In the genomic region with DNA sequence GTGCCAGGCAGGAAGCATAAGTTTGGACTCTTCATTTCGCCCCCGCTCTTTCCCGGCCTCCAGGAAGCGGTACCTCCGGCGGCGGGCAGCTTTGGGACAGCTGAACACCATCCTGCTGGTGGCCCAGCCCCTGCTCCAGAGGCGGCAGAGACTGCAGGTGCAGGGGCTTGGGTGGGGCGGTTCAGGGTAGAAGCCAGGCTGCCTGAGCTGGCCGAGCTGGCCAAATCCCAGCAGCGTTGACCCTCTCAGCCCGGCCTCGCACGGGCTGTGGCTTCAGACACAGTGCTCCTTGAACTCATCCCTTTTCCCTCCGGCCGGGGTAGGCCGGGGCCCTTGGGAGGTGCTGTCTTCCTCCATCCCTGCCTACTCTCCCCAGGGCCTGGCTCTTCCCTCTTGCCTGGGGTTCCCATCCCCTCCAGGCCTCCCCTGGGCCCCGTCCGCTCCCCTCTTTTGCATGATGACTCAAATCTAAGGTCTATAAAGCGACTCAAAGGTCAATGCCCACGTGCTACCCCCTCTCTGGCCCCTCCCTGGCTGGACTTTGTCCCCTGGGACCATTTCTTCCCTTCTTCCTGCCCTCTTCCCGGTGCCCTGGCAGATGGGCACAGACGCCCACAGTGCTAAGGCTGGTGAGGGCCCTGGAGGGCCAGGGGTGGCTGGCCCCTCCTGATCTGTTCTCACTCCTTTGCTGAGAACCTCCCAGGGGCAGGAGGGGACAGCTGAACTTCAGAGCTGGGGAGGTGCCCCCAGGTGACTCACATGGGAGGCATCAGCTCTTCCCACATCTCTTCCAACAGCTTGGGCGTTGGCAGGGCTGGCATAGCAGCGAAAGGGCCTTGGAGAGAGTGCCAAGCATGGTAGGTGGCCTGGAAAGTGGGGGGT, we compare ENCODE assay signal across 16 cellular contexts. TPM values are rescaled to one million over a fixed set of nuclear protein-coding genes. Genes with fewer than 3 reads are reported as not detected.
DNase-seq lines count a peak whose midpoint lies in the region; ATAC-seq and TF ChIP-seq lines count a peak whose summit lies in the region.
"Had no signal": no experiment of that assay in that cellular context is flagged by ENCODE, and none has a peak within 500 bp of the region (broad histone marks: within the 10 kb centered on the region; RNA-seq: fewer than 3 reads in every experiment).

No MANE protein-coding gene starts in this region.

- no peak overlapping the region for H3K4me3 Mint-ChIP-seq in CD14-positive monocyte
- H3K4me3 Mint-ChIP-seq: immature natural killer cell, neural crest cell, T-cell had no signal

- peaks cover 30 to 59% of the 10 kb centered on the region in 2 donors for H3K36me3 Mint-ChIP-seq in CD14-positive monocyte
- H3K36me3 Mint-ChIP-seq: immature natural killer cell, T-cell had no signal

- no peaks in the 10 kb centered on the region for H3K9me3 Mint-ChIP-seq in CD14-positive monocyte
- H3K9me3 Mint-ChIP-seq: immature natural killer cell, neural crest cell, T-cell had no signal

- H3K4me1 Mint-ChIP-seq in CD14-positive monocyte: no peaks in the 10 kb centered on the region
- H3K4me1 Mint-ChIP-seq: immature natural killer cell, neural crest cell, T-cell had no signal

- TF ChIP-seq CTCF in CD14-positive monocyte (IDR thresholded peaks at IDR 0.05) (no peak), epithelial cell of esophagus (IDR thresholded peaks at IDR 0.05; ENCODE audit: insufficient read depth, low read depth, low read length, missing control alignments) (no peak)

- ATAC-seq in GM21529 (IDR thresholded peaks at IDR 0.05; ENCODE audit: unreplicated experiment): no peak
- ATAC-seq in GM18907 (IDR thresholded peaks at IDR 0.05; ENCODE audit: unreplicated experiment): no peak
- ATAC-seq: T-cell had no signal

- H3K27ac Mint-ChIP-seq in CD14-positive monocyte: peak overlapping the region in 3 of 7 donors; percentile 7 to 73 (median 54)
- H3K27ac Mint-ChIP-seq: immature natural killer cell, T-cell had no signal

- peak; percentile 45 for DNase-seq in CD14-positive monocyte (ENCODE audit: low spot score)
- peak; percentile 89 for DNase-seq in LoVo (ENCODE audit: low spot score)
- DNase-seq in epithelial cell of esophagus (ENCODE audit: low read depth): peak; percentile 19
- peak; percentile 44 for DNase-seq in myocyte (ENCODE audit: low read depth)
- no peak for DNase-seq in AML-193 (lab: John Stamatoyannopoulos, UW)
- no peak for DNase-seq in foreskin melanocyte
- DNase-seq: dorsolateral prefrontal cortex, head of caudate nucleus, immature natural killer cell, NCI-H1092, retina, T-cell had no signal

- no peak overlapping the region for H3K4me3 ChIP-seq in epithelial cell of esophagus (ENCODE audit: low read length)
- H3K4me3 ChIP-seq: dorsolateral prefrontal cortex had no signal

- intact Hi-C loops in CD14-positive monocyte (cut with micrococcal nuclease): no loop called here

- H3K27me3 Mint-ChIP-seq in CD14-positive monocyte (ENCODE audit: low read depth in 3 of 3): peaks cover 0 to 2% (median 0%) of the 10 kb centered on the region in 3 donors
- H3K27me3 Mint-ChIP-seq: T-cell had no signal

RNA-seq across cellular contexts. Expression of gene MYO15B, which starts 22.7 kb away (rescaled TPM):
- polyA plus RNA-seq in CD14-positive monocyte: under 1 TPM; 0.17 to 0.62 TPM
- total RNA-seq in myocyte: 0.11 and 0.26 TPM in 2 replicates
- 1.6 TPM for polyA plus RNA-seq in myocyte (2012)
- total RNA-seq: RPMI7951 had no signal

RNA-seq across cellular contexts. Expression of gene SMIM5, which starts 22.9 kb away (rescaled TPM):
- polyA plus RNA-seq in CD14-positive monocyte: under 1 TPM; 0.15 to 0.43 TPM
- 1.8 and 4.4 TPM in 2 replicates for total RNA-seq in myocyte
- polyA plus RNA-seq in myocyte (2012): 2.0 TPM
- total RNA-seq: neural crest cell, RPMI7951 had no signal

RNA-seq across cellular contexts. Expression of gene RECQL5, which starts 56.6 kb away (rescaled TPM):
- 1 to 10 TPM; 3.1 to 4.4 TPM for polyA plus RNA-seq in CD14-positive monocyte
- total RNA-seq in myocyte: 19.9 and 20.7 TPM in 2 replicates
- 23.7 TPM for polyA plus RNA-seq in myocyte (2012)

RNA-seq across cellular contexts. Expression of gene SAP30BP, which starts 56.8 kb away (rescaled TPM):
- polyA plus RNA-seq in CD14-positive monocyte: 10 to 100 TPM; 43.8 to 61.6 TPM
- total RNA-seq in myocyte: 34.3 and 47.4 TPM in 2 replicates
- 76.6 TPM for polyA plus RNA-seq in myocyte (2012)

Comparison
In these comparisons a context has a peak if more than half of its experiments do, and no peak if none do; other contexts are left out.
1. DNase-seq: peak in CD14-positive monocyte (single experiment), LoVo (single experiment), epithelial cell of esophagus (single experiment) and myocyte (single experiment); none in AML-193 (0 of 2) and foreskin melanocyte (single experiment).